ENCODE assay signal across 8 cellular contexts in the genomic region with DNA sequence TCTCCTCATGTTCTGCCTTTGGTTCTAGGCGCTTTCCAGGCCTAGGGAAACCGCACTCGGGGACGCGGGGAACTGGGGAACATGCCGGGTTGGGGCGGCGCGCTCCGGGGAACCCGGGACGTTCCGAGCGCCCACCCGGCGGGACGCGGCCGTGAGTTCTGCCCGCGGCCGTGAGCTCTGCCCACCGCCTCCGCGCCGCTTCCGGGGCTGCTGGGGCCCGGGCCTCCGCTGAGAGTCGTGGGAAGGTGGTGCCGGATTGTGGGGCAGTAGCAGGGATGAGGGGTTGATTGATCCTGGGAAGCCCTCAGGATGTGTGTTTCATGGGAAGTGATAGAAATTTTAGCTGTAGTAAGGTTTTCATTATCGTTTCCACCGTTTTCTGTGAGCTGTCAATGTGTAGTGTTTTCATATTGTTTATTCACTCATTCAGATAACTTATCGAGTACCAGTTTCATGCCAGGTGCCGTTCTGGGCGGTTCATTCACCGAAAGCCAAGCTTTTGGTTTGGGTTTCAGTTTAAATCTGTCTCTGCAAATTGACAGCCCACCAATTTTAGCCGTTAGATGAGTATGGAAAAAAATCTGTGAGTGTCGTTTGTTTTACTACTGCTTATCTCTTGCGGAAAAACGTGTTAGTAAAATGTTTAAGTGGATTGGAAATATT. TPM values are rescaled to one million over a fixed set of nuclear protein-coding genes. Genes with fewer than 3 reads are reported as not detected.
DNase-seq lines count a peak whose midpoint lies in the region; ATAC-seq and TF ChIP-seq lines count a peak whose summit lies in the region.

No MANE protein-coding gene starts in this region.

- H3K27ac ChIP-seq in SU-DHL-6 (ENCODE audit: low read depth, low read length) (peak overlapping the region; percentile 33; the same call in 1 of the 2 replicates), muscle layer of duodenum (ENCODE audit: low read length) (peak overlapping the region; percentile 61), aorta (ENCODE audit: low read depth in 1 of 2, low read length in 2 of 2) (peak overlapping the region in 1 of 2 donors; percentile 23)

- peak overlapping the region; percentile 70 for H2AFZ ChIP-seq in SU-DHL-6 (ENCODE audit: low read depth, low read length, severe bottlenecking)

- H3K9ac ChIP-seq in SU-DHL-6 (ENCODE audit: low read length): peak overlapping the region; percentile 80

- intact Hi-C loops in aorta (cut with DNase I): no loop called here

- peaks cover 89% of the 10 kb centered on the region for H3K79me2 ChIP-seq in SU-DHL-6 (ENCODE audit: insufficient read depth, low read length)

- no peaks in the 10 kb centered on the region for H3K9me3 ChIP-seq in SU-DHL-6 (ENCODE audit: insufficient read depth, low read length)
- H3K9me3 ChIP-seq in muscle layer of duodenum (ENCODE audit: control insufficient read depth in 1 of 2, low read length in 2 of 2): no peaks in the 10 kb centered on the region
- H3K9me3 ChIP-seq in aorta (ENCODE audit: control insufficient read depth, low read length): no peaks in the 10 kb centered on the region

- peaks cover 27% of the 10 kb centered on the region in 2 donors for H3K4me1 ChIP-seq in muscle layer of duodenum (ENCODE audit: control insufficient read depth in 1 of 2, insufficient read depth in 2 of 2, low read length in 2 of 2)
- H3K4me1 ChIP-seq in aorta (ENCODE audit: control insufficient read depth in 1 of 2, insufficient read depth in 2 of 2, low read length in 2 of 2): no peaks in the 10 kb centered on the region

- TF ChIP-seq CTCF in AG09309 (IDR thresholded peaks at IDR 0.05; ENCODE audit: control insufficient read depth, insufficient read depth, low read depth, low read length, missing control alignments) (no peak), SU-DHL-6 (IDR thresholded peaks at IDR 0.05; ENCODE audit: insufficient read depth, low read length, poor library complexity, severe bottlenecking) (no peak)

- H3K36me3 ChIP-seq in SU-DHL-6 (ENCODE audit: low read length) (peaks cover 10% of the 10 kb centered on the region; the same call in 1 of the 2 replicates), muscle layer of duodenum (ENCODE audit: control insufficient read depth in 1 of 2, insufficient read depth in 2 of 2, low read length in 2 of 2) (peaks cover 0 to 10% of the 10 kb centered on the region in 2 donors), aorta (ENCODE audit: control insufficient read depth in 1 of 2, insufficient read depth in 2 of 2, low read length in 1 of 2) (no peaks in the 10 kb centered on the region)

- H3K4me2 ChIP-seq in SU-DHL-6 (ENCODE audit: low read depth, low read length, poor library complexity, severe bottlenecking): peak overlapping the region; percentile 87

- ATAC-seq in GM18867 (IDR thresholded peaks at IDR 0.05; ENCODE audit: unreplicated experiment): peak; percentile 28
- peak; percentile 26 for ATAC-seq in HG03066 (IDR thresholded peaks at IDR 0.05; ENCODE audit: low read depth, unreplicated experiment)
- peak; percentile 49 for ATAC-seq in aorta (ENCODE audit: low FRiP score)

- H3K4me3 ChIP-seq in AG09309 (ENCODE audit: control insufficient read depth, low read depth, low read length) (peak overlapping the region; percentile 86), SU-DHL-6 (ENCODE audit: insufficient read depth, low read length, poor library complexity, severe bottlenecking) (peak overlapping the region; percentile 89), muscle layer of duodenum (ENCODE audit: low read depth in 1 of 2, low read length in 2 of 2) (peak overlapping the region; percentile 94 to 100), aorta (ENCODE audit: low read length in 2 of 2) (peak overlapping the region; percentile 57 to 64)

- no peak for DNase-seq in AG09309 (ENCODE audit: low read depth)
- peak; percentile 16 for DNase-seq in effector CD8-positive, alpha-beta T cell (lab: John Stamatoyannopoulos, UW)
- DNase-seq in aorta: no peak
- DNase-seq in globus pallidus (ENCODE audit: low spot score): no peak

- 1% methylated on average over 41 of the region's 41 CpGs for WGBS in aorta, 2 donors

- H3K27me3 ChIP-seq in SU-DHL-6 (ENCODE audit: low read length) (no peaks in the 10 kb centered on the region), muscle layer of duodenum (ENCODE audit: low read depth, low read length) (no peaks in the 10 kb centered on the region), aorta (ENCODE audit: control insufficient read depth in 1 of 2, insufficient read depth in 2 of 2, low read length in 1 of 2) (no peaks in the 10 kb centered on the region)

- peaks cover 13% of the 10 kb centered on the region; the same call in 1 of the 2 replicates for H4K20me1 ChIP-seq in SU-DHL-6 (ENCODE audit: low read depth, low read length)

- no peaks in the 10 kb centered on the region for H3K9me2 ChIP-seq in SU-DHL-6 (replicated peaks; ENCODE audit: insufficient read depth, low read length)

- H3F3A ChIP-seq in SU-DHL-6 (ENCODE audit: insufficient read depth): no peaks in the 10 kb centered on the region

RNA-seq across cellular contexts. Expression of a gene that starts 0.7 kb away (rescaled TPM):
- 10 to 100 TPM; 38.9 to 45.5 TPM for total RNA-seq in aorta
- polyA plus RNA-seq in aorta: 10 to 100 TPM; 16.2 to 19.9 TPM

RNA-seq across cellular contexts. Expression of a gene that starts 0.8 kb away (rescaled TPM):
- 1 to 10 TPM; 6.1 to 9.5 TPM for total RNA-seq in aorta
- 10 to 100 TPM; 11.8 to 17.9 TPM for polyA plus RNA-seq in aorta

RNA-seq across cellular contexts. Expression of a gene that starts 18.7 kb away (rescaled TPM):
- total RNA-seq in aorta: under 1 TPM in 1 of 2 donors, not detected in 1; 0.39 TPM
- under 1 TPM; 0.18 to 0.50 TPM for polyA plus RNA-seq in aorta
